1 cellular context compared by ENCODE assay signal in the genomic region with DNA sequence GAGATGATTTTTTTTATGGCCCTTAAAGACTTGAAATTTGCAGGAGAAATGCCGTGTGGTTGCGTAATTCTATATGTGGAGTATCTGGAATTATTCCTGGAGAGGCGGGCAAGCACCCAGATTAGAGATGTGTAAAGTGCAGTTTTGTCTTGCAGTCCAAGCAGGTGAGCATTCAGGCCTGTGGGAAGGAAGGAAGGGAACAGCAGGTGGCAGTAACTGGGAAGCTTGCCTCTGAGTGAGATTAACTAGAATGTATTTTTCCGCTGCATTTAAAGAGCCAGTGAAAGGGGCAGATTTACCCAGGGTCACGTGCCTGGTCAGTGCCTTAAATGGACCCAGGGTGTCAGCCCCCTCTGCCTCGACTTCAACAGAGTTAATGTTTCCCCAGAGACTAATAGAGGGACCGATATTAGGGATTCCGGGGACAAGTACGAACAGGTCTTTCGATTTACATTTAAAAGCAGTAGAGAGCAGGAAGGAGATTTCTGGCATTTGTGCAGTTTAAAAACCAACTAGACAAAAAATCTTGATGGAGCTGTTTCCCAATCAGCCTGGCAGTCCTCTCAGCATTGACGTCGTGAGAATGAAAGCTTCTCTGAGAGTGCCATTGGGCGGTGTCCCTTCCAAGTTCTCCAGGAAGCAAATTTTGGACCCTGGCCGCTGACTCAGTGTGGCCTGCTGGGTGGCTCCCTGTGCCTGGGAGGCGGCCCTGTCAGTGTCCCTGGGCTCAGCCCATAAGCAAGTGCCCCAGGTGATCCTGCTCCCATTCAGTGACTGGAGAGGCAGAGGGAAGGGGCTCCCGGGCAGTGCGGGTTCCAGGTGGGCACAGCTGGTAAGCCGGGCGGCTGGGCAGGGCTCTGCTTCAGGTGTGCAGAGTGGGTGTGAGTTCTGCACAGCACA.
TF ChIP-seq lines count a peak whose summit lies in the region.

No MANE protein-coding gene starts in this region.

TF ChIP-seq in HepG2, 621 proteins besides CTCF, POLR2A, EP300 and RAD21 (continued from another document and continues in another):
- TF ChIP-seq, protein P1, sequence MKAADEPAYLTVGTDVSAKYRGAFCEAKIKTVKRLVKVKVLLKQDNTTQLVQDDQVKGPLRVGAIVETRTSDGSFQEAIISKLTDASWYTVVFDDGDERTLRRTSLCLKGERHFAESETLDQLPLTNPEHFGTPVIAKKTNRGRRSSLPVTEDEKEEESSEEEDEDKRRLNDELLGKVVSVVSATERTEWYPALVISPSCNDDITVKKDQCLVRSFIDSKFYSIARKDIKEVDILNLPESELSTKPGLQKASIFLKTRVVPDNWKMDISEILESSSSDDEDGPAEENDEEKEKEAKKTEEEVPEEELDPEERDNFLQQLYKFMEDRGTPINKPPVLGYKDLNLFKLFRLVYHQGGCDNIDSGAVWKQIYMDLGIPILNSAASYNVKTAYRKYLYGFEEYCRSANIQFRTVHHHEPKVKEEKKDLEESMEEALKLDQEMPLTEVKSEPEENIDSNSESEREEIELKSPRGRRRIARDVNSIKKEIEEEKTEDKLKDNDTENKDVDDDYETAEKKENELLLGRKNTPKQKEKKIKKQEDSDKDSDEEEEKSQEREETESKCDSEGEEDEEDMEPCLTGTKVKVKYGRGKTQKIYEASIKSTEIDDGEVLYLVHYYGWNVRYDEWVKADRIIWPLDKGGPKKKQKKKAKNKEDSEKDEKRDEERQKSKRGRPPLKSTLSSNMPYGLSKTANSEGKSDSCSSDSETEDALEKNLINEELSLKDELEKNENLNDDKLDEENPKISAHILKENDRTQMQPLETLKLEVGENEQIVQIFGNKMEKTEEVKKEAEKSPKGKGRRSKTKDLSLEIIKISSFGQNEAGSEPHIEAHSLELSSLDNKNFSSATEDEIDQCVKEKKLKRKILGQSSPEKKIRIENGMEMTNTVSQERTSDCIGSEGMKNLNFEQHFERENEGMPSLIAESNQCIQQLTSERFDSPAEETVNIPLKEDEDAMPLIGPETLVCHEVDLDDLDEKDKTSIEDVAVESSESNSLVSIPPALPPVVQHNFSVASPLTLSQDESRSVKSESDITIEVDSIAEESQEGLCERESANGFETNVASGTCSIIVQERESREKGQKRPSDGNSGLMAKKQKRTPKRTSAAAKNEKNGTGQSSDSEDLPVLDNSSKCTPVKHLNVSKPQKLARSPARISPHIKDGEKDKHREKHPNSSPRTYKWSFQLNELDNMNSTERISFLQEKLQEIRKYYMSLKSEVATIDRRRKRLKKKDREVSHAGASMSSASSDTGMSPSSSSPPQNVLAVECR (CRISPR knock-in tag; IDR thresholded peaks at IDR 0.05; ENCODE audit: borderline replicate concordance): peak; percentile 59; the same call in 1 of the 2 replicates
- TF ChIP-seq ZZZ3 (CRISPR knock-in tag; IDR thresholded peaks at IDR 0.05; ENCODE audit: borderline replicate concordance) (no peak), MEIS1 (CRISPR knock-in tag; IDR thresholded peaks at IDR 0.05; ENCODE audit: borderline replicate concordance) (no peak), HCFC1 (IDR thresholded peaks at IDR 0.05; ENCODE audit: low read depth, low read length) (no peak), ZNF703 (CRISPR knock-in tag; IDR thresholded peaks at IDR 0.05; ENCODE audit: borderline replicate concordance) (no peak), ZNF333 (CRISPR knock-in tag; IDR thresholded peaks at IDR 0.05; ENCODE audit: borderline replicate concordance) (no peak), ZNF816 (CRISPR knock-in tag; IDR thresholded peaks at IDR 0.05; ENCODE audit: borderline replicate concordance) (no peak), ZNF207 (IDR thresholded peaks at IDR 0.05; ENCODE audit: borderline replicate concordance) (no peak), NAIF1 (CRISPR knock-in tag; IDR thresholded peaks at IDR 0.05; ENCODE audit: borderline replicate concordance) (no peak), AGO2 (optimal IDR thresholded peaks at IDR 0.05; ENCODE audit: low read depth, low read length) (no peak), MXD4 (CRISPR knock-in tag; IDR thresholded peaks at IDR 0.05) (peak; percentile 33; the same call in 1 of the 2 replicates), ZFP62 (CRISPR knock-in tag; IDR thresholded peaks at IDR 0.05) (no peak), ZNF282 (IDR thresholded peaks at IDR 0.05; ENCODE audit: partially characterized antibody) (no peak), ERF (CRISPR knock-in tag; IDR thresholded peaks at IDR 0.05) (peak; percentile 23; the same call in 1 of the 2 replicates)
- TF ChIP-seq, protein P2, sequence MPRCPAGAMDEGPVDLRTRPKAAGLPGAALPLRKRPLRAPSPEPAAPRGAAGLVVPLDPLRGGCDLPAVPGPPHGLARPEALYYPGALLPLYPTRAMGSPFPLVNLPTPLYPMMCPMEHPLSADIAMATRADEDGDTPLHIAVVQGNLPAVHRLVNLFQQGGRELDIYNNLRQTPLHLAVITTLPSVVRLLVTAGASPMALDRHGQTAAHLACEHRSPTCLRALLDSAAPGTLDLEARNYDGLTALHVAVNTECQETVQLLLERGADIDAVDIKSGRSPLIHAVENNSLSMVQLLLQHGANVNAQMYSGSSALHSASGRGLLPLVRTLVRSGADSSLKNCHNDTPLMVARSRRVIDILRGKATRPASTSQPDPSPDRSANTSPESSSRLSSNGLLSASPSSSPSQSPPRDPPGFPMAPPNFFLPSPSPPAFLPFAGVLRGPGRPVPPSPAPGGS (CRISPR knock-in tag; IDR thresholded peaks at IDR 0.05): no peak
- TF ChIP-seq, protein P3, sequence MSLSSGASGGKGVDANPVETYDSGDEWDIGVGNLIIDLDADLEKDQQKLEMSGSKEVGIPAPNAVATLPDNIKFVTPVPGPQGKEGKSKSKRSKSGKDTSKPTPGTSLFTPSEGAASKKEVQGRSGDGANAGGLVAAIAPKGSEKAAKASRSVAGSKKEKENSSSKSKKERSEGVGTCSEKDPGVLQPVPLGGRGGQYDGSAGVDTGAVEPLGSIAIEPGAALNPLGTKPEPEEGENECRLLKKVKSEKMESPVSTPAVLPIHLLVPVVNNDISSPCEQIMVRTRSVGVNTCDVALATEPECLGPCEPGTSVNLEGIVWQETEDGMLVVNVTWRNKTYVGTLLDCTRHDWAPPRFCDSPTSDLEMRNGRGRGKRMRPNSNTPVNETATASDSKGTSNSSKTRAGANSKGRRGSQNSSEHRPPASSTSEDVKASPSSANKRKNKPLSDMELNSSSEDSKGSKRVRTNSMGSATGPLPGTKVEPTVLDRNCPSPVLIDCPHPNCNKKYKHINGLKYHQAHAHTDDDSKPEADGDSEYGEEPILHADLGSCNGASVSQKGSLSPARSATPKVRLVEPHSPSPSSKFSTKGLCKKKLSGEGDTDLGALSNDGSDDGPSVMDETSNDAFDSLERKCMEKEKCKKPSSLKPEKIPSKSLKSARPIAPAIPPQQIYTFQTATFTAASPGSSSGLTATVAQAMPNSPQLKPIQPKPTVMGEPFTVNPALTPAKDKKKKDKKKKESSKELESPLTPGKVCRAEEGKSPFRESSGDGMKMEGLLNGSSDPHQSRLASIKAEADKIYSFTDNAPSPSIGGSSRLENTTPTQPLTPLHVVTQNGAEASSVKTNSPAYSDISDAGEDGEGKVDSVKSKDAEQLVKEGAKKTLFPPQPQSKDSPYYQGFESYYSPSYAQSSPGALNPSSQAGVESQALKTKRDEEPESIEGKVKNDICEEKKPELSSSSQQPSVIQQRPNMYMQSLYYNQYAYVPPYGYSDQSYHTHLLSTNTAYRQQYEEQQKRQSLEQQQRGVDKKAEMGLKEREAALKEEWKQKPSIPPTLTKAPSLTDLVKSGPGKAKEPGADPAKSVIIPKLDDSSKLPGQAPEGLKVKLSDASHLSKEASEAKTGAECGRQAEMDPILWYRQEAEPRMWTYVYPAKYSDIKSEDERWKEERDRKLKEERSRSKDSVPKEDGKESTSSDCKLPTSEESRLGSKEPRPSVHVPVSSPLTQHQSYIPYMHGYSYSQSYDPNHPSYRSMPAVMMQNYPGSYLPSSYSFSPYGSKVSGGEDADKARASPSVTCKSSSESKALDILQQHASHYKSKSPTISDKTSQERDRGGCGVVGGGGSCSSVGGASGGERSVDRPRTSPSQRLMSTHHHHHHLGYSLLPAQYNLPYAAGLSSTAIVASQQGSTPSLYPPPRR (CRISPR knock-in tag; IDR thresholded peaks at IDR 0.05; ENCODE audit: borderline replicate concordance): no peak
- TF ChIP-seq, protein P4, sequence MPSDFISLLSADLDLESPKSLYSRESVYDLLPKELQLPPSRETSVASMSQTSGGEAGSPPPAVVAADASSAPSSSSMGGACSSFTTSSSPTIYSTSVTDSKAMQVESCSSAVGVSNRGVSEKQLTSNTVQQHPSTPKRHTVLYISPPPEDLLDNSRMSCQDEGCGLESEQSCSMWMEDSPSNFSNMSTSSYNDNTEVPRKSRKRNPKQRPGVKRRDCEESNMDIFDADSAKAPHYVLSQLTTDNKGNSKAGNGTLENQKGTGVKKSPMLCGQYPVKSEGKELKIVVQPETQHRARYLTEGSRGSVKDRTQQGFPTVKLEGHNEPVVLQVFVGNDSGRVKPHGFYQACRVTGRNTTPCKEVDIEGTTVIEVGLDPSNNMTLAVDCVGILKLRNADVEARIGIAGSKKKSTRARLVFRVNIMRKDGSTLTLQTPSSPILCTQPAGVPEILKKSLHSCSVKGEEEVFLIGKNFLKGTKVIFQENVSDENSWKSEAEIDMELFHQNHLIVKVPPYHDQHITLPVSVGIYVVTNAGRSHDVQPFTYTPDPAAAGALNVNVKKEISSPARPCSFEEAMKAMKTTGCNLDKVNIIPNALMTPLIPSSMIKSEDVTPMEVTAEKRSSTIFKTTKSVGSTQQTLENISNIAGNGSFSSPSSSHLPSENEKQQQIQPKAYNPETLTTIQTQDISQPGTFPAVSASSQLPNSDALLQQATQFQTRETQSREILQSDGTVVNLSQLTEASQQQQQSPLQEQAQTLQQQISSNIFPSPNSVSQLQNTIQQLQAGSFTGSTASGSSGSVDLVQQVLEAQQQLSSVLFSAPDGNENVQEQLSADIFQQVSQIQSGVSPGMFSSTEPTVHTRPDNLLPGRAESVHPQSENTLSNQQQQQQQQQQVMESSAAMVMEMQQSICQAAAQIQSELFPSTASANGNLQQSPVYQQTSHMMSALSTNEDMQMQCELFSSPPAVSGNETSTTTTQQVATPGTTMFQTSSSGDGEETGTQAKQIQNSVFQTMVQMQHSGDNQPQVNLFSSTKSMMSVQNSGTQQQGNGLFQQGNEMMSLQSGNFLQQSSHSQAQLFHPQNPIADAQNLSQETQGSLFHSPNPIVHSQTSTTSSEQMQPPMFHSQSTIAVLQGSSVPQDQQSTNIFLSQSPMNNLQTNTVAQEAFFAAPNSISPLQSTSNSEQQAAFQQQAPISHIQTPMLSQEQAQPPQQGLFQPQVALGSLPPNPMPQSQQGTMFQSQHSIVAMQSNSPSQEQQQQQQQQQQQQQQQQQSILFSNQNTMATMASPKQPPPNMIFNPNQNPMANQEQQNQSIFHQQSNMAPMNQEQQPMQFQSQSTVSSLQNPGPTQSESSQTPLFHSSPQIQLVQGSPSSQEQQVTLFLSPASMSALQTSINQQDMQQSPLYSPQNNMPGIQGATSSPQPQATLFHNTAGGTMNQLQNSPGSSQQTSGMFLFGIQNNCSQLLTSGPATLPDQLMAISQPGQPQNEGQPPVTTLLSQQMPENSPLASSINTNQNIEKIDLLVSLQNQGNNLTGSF (CRISPR knock-in tag; IDR thresholded peaks at IDR 0.05): no peak
- TF ChIP-seq, protein P5, sequence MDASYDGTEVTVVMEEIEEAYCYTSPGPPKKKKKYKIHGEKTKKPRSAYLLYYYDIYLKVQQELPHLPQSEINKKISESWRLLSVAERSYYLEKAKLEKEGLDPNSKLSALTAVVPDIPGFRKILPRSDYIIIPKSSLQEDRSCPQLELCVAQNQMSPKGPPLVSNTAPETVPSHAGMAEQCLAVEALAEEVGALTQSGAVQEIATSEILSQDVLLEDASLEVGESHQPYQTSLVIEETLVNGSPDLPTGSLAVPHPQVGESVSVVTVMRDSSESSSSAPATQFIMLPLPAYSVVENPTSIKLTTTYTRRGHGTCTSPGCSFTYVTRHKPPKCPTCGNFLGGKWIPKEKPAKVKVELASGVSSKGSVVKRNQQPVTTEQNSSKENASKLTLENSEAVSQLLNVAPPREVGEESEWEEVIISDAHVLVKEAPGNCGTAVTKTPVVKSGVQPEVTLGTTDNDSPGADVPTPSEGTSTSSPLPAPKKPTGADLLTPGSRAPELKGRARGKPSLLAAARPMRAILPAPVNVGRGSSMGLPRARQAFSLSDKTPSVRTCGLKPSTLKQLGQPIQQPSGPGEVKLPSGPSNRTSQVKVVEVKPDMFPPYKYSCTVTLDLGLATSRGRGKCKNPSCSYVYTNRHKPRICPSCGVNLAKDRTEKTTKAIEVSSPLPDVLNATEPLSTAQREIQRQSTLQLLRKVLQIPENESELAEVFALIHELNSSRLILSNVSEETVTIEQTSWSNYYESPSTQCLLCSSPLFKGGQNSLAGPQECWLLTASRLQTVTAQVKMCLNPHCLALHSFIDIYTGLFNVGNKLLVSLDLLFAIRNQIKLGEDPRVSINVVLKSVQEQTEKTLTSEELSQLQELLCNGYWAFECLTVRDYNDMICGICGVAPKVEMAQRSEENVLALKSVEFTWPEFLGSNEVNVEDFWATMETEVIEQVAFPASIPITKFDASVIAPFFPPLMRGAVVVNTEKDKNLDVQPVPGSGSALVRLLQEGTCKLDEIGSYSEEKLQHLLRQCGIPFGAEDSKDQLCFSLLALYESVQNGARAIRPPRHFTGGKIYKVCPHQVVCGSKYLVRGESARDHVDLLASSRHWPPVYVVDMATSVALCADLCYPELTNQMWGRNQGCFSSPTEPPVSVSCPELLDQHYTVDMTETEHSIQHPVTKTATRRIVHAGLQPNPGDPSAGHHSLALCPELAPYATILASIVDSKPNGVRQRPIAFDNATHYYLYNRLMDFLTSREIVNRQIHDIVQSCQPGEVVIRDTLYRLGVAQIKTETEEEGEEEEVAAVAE (CRISPR knock-in tag; IDR thresholded peaks at IDR 0.05; ENCODE audit: borderline replicate concordance): no peak
- TF ChIP-seq, protein P6, sequence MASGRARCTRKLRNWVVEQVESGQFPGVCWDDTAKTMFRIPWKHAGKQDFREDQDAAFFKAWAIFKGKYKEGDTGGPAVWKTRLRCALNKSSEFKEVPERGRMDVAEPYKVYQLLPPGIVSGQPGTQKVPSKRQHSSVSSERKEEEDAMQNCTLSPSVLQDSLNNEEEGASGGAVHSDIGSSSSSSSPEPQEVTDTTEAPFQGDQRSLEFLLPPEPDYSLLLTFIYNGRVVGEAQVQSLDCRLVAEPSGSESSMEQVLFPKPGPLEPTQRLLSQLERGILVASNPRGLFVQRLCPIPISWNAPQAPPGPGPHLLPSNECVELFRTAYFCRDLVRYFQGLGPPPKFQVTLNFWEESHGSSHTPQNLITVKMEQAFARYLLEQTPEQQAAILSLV (CRISPR knock-in tag; IDR thresholded peaks at IDR 0.05; ENCODE audit: borderline replicate concordance): 0 out of 2 replicates have a peak, but pooled peaks have one; percentile 29
- TF ChIP-seq, protein P7, sequence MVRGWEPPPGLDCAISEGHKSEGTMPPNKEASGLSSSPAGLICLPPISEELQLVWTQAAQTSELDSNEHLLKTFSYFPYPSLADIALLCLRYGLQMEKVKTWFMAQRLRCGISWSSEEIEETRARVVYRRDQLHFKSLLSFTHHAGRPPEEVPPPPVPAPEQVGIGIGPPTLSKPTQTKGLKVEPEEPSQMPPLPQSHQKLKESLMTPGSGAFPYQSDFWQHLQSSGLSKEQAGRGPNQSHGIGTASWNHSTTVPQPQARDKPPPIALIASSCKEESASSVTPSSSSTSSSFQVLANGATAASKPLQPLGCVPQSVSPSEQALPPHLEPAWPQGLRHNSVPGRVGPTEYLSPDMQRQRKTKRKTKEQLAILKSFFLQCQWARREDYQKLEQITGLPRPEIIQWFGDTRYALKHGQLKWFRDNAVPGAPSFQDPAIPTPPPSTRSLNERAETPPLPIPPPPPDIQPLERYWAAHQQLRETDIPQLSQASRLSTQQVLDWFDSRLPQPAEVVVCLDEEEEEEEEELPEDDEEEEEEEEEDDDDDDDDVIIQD (CRISPR knock-in tag; IDR thresholded peaks at IDR 0.05; ENCODE audit: low read depth): no peak
- TF ChIP-seq, protein P8, sequence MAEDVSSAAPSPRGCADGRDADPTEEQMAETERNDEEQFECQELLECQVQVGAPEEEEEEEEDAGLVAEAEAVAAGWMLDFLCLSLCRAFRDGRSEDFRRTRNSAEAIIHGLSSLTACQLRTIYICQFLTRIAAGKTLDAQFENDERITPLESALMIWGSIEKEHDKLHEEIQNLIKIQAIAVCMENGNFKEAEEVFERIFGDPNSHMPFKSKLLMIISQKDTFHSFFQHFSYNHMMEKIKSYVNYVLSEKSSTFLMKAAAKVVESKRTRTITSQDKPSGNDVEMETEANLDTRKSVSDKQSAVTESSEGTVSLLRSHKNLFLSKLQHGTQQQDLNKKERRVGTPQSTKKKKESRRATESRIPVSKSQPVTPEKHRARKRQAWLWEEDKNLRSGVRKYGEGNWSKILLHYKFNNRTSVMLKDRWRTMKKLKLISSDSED (CRISPR knock-in tag; IDR thresholded peaks at IDR 0.05): no peak
